In genomic region chr12:59431266-59431665, GRCh38 we compare ENCODE assay signal across 1 cellular context.
TF ChIP-seq lines count a peak whose summit lies in the region.

No MANE protein-coding gene starts in this region.

TF ChIP-seq in GM12878, 131 proteins besides CTCF, POLR2A, EP300 and RAD21 (continued from another document):
- TF ChIP-seq REST (IDR thresholded peaks at IDR 0.05; ENCODE audit: low read depth, low read length) (no peak), POLR2AphosphoS2 (IDR thresholded peaks at IDR 0.05; ENCODE audit: low read depth, low read length) (no peak), FOS (IDR thresholded peaks at IDR 0.05; ENCODE audit: borderline replicate concordance, extremely low read depth, insufficient read length) (no peak), EGR1 (IDR thresholded peaks at IDR 0.05; ENCODE audit: borderline replicate concordance in 1 of 2, low read depth in 2 of 2, low read length in 2 of 2) (no peak), HDAC6 (IDR thresholded peaks at IDR 0.05; ENCODE audit: unreplicated experiment) (no peak)
- TF ChIP-seq, protein P1, sequence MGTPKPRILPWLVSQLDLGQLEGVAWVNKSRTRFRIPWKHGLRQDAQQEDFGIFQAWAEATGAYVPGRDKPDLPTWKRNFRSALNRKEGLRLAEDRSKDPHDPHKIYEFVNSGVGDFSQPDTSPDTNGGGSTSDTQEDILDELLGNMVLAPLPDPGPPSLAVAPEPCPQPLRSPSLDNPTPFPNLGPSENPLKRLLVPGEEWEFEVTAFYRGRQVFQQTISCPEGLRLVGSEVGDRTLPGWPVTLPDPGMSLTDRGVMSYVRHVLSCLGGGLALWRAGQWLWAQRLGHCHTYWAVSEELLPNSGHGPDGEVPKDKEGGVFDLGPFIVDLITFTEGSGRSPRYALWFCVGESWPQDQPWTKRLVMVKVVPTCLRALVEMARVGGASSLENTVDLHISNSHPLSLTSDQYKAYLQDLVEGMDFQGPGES (IDR thresholded peaks at IDR 0.05): no peak
- TF ChIP-seq, protein P2, sequence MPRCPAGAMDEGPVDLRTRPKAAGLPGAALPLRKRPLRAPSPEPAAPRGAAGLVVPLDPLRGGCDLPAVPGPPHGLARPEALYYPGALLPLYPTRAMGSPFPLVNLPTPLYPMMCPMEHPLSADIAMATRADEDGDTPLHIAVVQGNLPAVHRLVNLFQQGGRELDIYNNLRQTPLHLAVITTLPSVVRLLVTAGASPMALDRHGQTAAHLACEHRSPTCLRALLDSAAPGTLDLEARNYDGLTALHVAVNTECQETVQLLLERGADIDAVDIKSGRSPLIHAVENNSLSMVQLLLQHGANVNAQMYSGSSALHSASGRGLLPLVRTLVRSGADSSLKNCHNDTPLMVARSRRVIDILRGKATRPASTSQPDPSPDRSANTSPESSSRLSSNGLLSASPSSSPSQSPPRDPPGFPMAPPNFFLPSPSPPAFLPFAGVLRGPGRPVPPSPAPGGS (IDR thresholded peaks at IDR 0.05; ENCODE audit: borderline replicate concordance, insufficient read depth, low read depth, low read length, poor library complexity, severe bottlenecking): no peak
